23 cellular contexts compared by ENCODE assay signal in the genomic region with DNA sequence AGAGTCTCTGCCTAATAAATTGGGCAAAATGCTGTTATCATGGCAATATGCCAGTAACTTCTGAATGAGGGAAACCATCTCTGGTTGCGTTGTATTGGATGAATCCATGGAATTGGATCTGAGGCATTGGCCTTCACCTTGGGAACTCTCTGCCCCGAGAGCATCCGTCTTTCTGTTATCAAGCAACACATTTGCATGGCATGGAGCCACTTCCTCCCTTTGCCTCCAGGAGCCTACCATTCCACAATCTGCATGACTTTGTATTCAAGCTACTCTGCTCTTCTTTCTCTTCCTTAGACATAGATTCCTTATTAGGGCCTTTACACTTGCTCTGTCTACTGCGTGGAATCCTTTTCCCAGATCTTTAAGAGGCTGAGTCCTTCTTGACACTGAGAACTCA.
"Had no signal": no experiment of that assay in that cellular context is flagged by ENCODE, and none has a peak within 500 bp of the region (broad histone marks: within the 10 kb centered on the region; RNA-seq: fewer than 3 reads in every experiment).

No MANE protein-coding gene starts in this region.

- H3K27me3 ChIP-seq: testis, uterus had no signal

- H3K27me3 Mint-ChIP-seq: activated naive CD4-positive, alpha-beta T cell treated with anti-CD3 and anti-CD28 coated beads, Interleukin-2, amount 50 U/mL, for 24 hours; brain; dendritic cell treated with granulocyte-macrophage colony-stimulating factor and Interleukin-4, amounts not matched to agents 40 ng/mL and 50 ng/mL, for 4 days; progenitor cell of endocrine pancreas had no signal

- H3K27ac Mint-ChIP-seq: activated naive CD4-positive, alpha-beta T cell treated with anti-CD3 and anti-CD28 coated beads, Interleukin-2, amount 50 U/mL, for 24 hours; dendritic cell treated with granulocyte-macrophage colony-stimulating factor and Interleukin-4, amounts not matched to agents 40 ng/mL and 50 ng/mL, for 4 days; natural killer cell; progenitor cell of endocrine pancreas had no signal

- H3K4me3 ChIP-seq: testis, uterus had no signal

- H3K4me1 ChIP-seq: testis, uterus had no signal

- ATAC-seq: left ventricle myocardium superior, natural killer cell had no signal

- H3K4me3 Mint-ChIP-seq: activated naive CD4-positive, alpha-beta T cell treated with anti-CD3 and anti-CD28 coated beads, Interleukin-2, amount 50 U/mL, for 24 hours; brain; dendritic cell treated with granulocyte-macrophage colony-stimulating factor and Interleukin-4, amounts not matched to agents 40 ng/mL and 50 ng/mL, for 4 days; natural killer cell had no signal

- H3K4me1 Mint-ChIP-seq: activated naive CD4-positive, alpha-beta T cell treated with anti-CD3 and anti-CD28 coated beads, Interleukin-2, amount 50 U/mL, for 24 hours had no signal

- H3K9me3 Mint-ChIP-seq: activated naive CD4-positive, alpha-beta T cell treated with anti-CD3 and anti-CD28 coated beads, Interleukin-2, amount 50 U/mL, for 24 hours; brain; dendritic cell treated with granulocyte-macrophage colony-stimulating factor and Interleukin-4, amounts not matched to agents 40 ng/mL and 50 ng/mL, for 4 days; natural killer cell had no signal

- H3K36me3 ChIP-seq: uterus had no signal

- DNase-seq: activated CD4-positive, alpha-beta T cell treated with anti-CD3 and anti-CD28 coated beads for 1 hour; activated gamma-delta T cell treated with Interleukin-2 at 50 U/mL for 16 hours; activated T-cell treated with anti-CD3 and anti-CD28 coated beads, Interleukin-2, amount 50 U/mL, for 1 hour; aorta; caudate nucleus; effector CD4-positive, alpha-beta T cell; foreskin fibroblast; left ventricle myocardium superior; mammary epithelial cell; midbrain; natural killer cell; retina; stimulated activated CD4-positive, alpha-beta T cell treated with anti-CD3 and anti-CD28 coated beads, Interleukin-4, amount 100 ng/mL, for 1 hour; stimulated activated naive CD4-positive, alpha-beta T cell; T-helper 9 cell; testis; trophoblast cell; uterus had no signal

- H3K27ac ChIP-seq: testis, uterus, VCaP had no signal

- H3K36me3 Mint-ChIP-seq: natural killer cell had no signal

- H3K9me3 ChIP-seq: testis, uterus had no signal
